23 cellular contexts compared by ENCODE assay signal in genomic region chr14:66813636-66814035, GRCh38.
"Had no signal": no experiment of that assay in that cellular context is flagged by ENCODE, and none has a peak within 500 bp of the region (broad histone marks: within the 10 kb centered on the region; RNA-seq: fewer than 3 reads in every experiment).

No MANE protein-coding gene starts in this region.

- H3K9me3 ChIP-seq: pancreas had no signal

- H3K27me3 ChIP-seq: esophagus squamous epithelium, gastroesophageal sphincter, hepatocyte, pancreas, suprapubic skin, tibial artery had no signal

- H2AFZ ChIP-seq: hepatocyte had no signal

- ATAC-seq: gastroesophageal sphincter; left colon; mucosa of descending colon; naive thymus-derived CD8-positive, alpha-beta T cell; pancreas; right cardiac atrium; stimulated activated effector memory CD8-positive, alpha-beta T cell treated with anti-CD3 and anti-CD28 coated beads, Interleukin-12 subunit alpha, Interleukin-12 subunit beta, amount 100 ng/mL, for 72 hours; stimulated activated naive CD8-positive, alpha-beta T cell treated with anti-CD3 and anti-CD28 coated beads, Interleukin-15, Interleukin-2, amounts not matched to agents 100 U/mL and 50 U/mL, for 24 hours had no signal

- H3K4me1 ChIP-seq: esophagus squamous epithelium, gastroesophageal sphincter, pancreas, suprapubic skin, tibial artery had no signal

- DNase-seq: effector memory CD4-positive, alpha-beta T cell; esophagus squamous epithelium; foreskin fibroblast; glutamatergic neuron; left colon; mammary epithelial cell; mucosa of descending colon; naive thymus-derived CD8-positive, alpha-beta T cell; nucleus accumbens; pancreas; stimulated activated CD4-positive, alpha-beta T cell treated with anti-CD3 and anti-CD28 coated beads, Interleukin-4, amount 100 ng/mL, for 1 hour; stimulated activated CD8-positive, alpha-beta memory T cell treated with anti-CD3 and anti-CD28 coated beads, Interleukin-4, amount 100 ng/mL, for 48 hours; stimulated activated naive CD8-positive, alpha-beta T cell treated with anti-CD3 and anti-CD28 coated beads, Interleukin-15, Interleukin-2, amounts not matched to agents 100 U/mL and 50 U/mL, for 24 hours; tibial artery had no signal

- H3K4me3 ChIP-seq: esophagus squamous epithelium, gastroesophageal sphincter, hepatocyte, mucosa of descending colon, pancreas, smooth muscle cell, suprapubic skin, tibial artery had no signal

- H3K36me3 Mint-ChIP-seq: stimulated activated effector memory CD8-positive, alpha-beta T cell treated with anti-CD3 and anti-CD28 coated beads, Interleukin-12 subunit alpha, Interleukin-12 subunit beta, amount 100 ng/mL, for 72 hours had no signal

- H3K27ac Mint-ChIP-seq: naive thymus-derived CD8-positive, alpha-beta T cell; progenitor cell of endocrine pancreas; stimulated activated effector memory CD8-positive, alpha-beta T cell treated with anti-CD3 and anti-CD28 coated beads, Interleukin-12 subunit alpha, Interleukin-12 subunit beta, amount 100 ng/mL, for 72 hours had no signal

- H3K4me1 Mint-ChIP-seq: central memory CD8-positive, alpha-beta T cell; stimulated activated effector memory CD8-positive, alpha-beta T cell treated with anti-CD3 and anti-CD28 coated beads, Interleukin-12 subunit alpha, Interleukin-12 subunit beta, amount 100 ng/mL, for 72 hours had no signal

- H3K27ac ChIP-seq: epithelial cell of prostate, esophagus squamous epithelium, gastroesophageal sphincter, hepatocyte, pancreas, suprapubic skin, tibial artery had no signal

- H3K4me3 Mint-ChIP-seq: central memory CD8-positive, alpha-beta T cell; naive thymus-derived CD8-positive, alpha-beta T cell; stimulated activated effector memory CD8-positive, alpha-beta T cell treated with anti-CD3 and anti-CD28 coated beads, Interleukin-12 subunit alpha, Interleukin-12 subunit beta, amount 100 ng/mL, for 72 hours had no signal

- H3K4me2 ChIP-seq: hepatocyte, smooth muscle cell had no signal

- H3K27me3 Mint-ChIP-seq: central memory CD8-positive, alpha-beta T cell; naive thymus-derived CD8-positive, alpha-beta T cell; progenitor cell of endocrine pancreas had no signal
